In genomic region chr16:81460075-81460474, GRCh38 we compare ENCODE assay signal across 2 cellular contexts.
TF ChIP-seq lines count a peak whose summit lies in the region.

No MANE protein-coding gene starts in this region.

TF ChIP-seq in H1, 55 proteins besides CTCF, POLR2A, EP300 and RAD21:
- TF ChIP-seq TAF1 (IDR thresholded peaks at IDR 0.05; ENCODE audit: low read depth, low read length) (no peak), BACH1 (IDR thresholded peaks at IDR 0.05; ENCODE audit: low read length) (no peak), NRF1 (IDR thresholded peaks at IDR 0.05; ENCODE audit: low read depth, low read length) (no peak), KDM4A (IDR thresholded peaks at IDR 0.05; ENCODE audit: low read depth, low read length, severe bottlenecking) (no peak), TBP (IDR thresholded peaks at IDR 0.05; ENCODE audit: low read depth, low read length) (no peak)
- TF ChIP-seq, protein P1, sequence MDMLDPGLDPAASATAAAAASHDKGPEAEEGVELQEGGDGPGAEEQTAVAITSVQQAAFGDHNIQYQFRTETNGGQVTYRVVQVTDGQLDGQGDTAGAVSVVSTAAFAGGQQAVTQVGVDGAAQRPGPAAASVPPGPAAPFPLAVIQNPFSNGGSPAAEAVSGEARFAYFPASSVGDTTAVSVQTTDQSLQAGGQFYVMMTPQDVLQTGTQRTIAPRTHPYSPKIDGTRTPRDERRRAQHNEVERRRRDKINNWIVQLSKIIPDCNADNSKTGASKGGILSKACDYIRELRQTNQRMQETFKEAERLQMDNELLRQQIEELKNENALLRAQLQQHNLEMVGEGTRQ (IDR thresholded peaks at IDR 0.05; ENCODE audit: low read length), result no peak

TF ChIP-seq in WTC11, 78 proteins besides CTCF, POLR2A, EP300 and RAD21:
- TF ChIP-seq TEAD1 (CRISPR knock-in tag; IDR thresholded peaks at IDR 0.05) (no peak), ATF6 (CRISPR knock-in tag; IDR thresholded peaks at IDR 0.05) (no peak), EMX1 (CRISPR knock-in tag; IDR thresholded peaks at IDR 0.05) (no peak), CBFB (CRISPR knock-in tag; IDR thresholded peaks at IDR 0.05; ENCODE audit: low read depth) (no peak), ZNF232 (CRISPR knock-in tag; IDR thresholded peaks at IDR 0.05) (no peak), ZNF219 (CRISPR knock-in tag; IDR thresholded peaks at IDR 0.05; ENCODE audit: borderline replicate concordance) (no peak), ZNF396 (CRISPR knock-in tag; IDR thresholded peaks at IDR 0.05; ENCODE audit: borderline replicate concordance) (no peak), FOXJ3 (CRISPR knock-in tag; IDR thresholded peaks at IDR 0.05; ENCODE audit: borderline replicate concordance) (no peak), E2F5 (CRISPR knock-in tag; IDR thresholded peaks at IDR 0.05) (no peak), ZNF416 (CRISPR knock-in tag; IDR thresholded peaks at IDR 0.05) (no peak)
- TF ChIP-seq, protein P2, sequence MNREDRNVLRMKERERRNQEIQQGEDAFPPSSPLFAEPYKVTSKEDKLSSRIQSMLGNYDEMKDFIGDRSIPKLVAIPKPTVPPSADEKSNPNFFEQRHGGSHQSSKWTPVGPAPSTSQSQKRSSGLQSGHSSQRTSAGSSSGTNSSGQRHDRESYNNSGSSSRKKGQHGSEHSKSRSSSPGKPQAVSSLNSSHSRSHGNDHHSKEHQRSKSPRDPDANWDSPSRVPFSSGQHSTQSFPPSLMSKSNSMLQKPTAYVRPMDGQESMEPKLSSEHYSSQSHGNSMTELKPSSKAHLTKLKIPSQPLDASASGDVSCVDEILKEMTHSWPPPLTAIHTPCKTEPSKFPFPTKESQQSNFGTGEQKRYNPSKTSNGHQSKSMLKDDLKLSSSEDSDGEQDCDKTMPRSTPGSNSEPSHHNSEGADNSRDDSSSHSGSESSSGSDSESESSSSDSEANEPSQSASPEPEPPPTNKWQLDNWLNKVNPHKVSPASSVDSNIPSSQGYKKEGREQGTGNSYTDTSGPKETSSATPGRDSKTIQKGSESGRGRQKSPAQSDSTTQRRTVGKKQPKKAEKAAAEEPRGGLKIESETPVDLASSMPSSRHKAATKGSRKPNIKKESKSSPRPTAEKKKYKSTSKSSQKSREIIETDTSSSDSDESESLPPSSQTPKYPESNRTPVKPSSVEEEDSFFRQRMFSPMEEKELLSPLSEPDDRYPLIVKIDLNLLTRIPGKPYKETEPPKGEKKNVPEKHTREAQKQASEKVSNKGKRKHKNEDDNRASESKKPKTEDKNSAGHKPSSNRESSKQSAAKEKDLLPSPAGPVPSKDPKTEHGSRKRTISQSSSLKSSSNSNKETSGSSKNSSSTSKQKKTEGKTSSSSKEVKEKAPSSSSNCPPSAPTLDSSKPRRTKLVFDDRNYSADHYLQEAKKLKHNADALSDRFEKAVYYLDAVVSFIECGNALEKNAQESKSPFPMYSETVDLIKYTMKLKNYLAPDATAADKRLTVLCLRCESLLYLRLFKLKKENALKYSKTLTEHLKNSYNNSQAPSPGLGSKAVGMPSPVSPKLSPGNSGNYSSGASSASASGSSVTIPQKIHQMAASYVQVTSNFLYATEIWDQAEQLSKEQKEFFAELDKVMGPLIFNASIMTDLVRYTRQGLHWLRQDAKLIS (CRISPR knock-in tag; IDR thresholded peaks at IDR 0.05; ENCODE audit: borderline replicate concordance), result no peak
- TF ChIP-seq, protein P3, sequence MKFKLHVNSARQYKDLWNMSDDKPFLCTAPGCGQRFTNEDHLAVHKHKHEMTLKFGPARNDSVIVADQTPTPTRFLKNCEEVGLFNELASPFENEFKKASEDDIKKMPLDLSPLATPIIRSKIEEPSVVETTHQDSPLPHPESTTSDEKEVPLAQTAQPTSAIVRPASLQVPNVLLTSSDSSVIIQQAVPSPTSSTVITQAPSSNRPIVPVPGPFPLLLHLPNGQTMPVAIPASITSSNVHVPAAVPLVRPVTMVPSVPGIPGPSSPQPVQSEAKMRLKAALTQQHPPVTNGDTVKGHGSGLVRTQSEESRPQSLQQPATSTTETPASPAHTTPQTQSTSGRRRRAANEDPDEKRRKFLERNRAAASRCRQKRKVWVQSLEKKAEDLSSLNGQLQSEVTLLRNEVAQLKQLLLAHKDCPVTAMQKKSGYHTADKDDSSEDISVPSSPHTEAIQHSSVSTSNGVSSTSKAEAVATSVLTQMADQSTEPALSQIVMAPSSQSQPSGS (CRISPR knock-in tag; IDR thresholded peaks at IDR 0.05; ENCODE audit: borderline replicate concordance, low read depth), result no peak
